In genomic region chr16:3857189-3858013, GRCh38 we compare ENCODE assay signal across 8 cellular contexts. TPM values are rescaled to one million over a fixed set of nuclear protein-coding genes. Genes with fewer than 3 reads are reported as not detected.
DNase-seq lines count a peak whose midpoint lies in the region; ATAC-seq and TF ChIP-seq lines count a peak whose summit lies in the region.

No MANE protein-coding gene starts in this region.

- H3K9ac ChIP-seq in HUES48 (ENCODE audit: low read depth, low read length) = no peak overlapping the region

- TF ChIP-seq CTCF in choroid plexus epithelial cell (conservative IDR thresholded peaks at IDR 0.05; ENCODE audit: low read depth, low read length) (no peak), nephron progenitor cell (IDR thresholded peaks at IDR 0.05) (no peak), suprapubic skin (IDR thresholded peaks at IDR 0.05) (no peak)

- H3K36me3 ChIP-seq in HUES48 (ENCODE audit: control insufficient read depth, insufficient read depth, low read length) (0 out of 2 replicates have a peak, but pooled peaks cover 3% of the 10 kb centered on the region), suprapubic skin (no peaks in the 10 kb centered on the region)

- H3K27ac Mint-ChIP-seq in nephron progenitor cell = peak overlapping the region; percentile 89

- TF ChIP-seq EP300 in suprapubic skin (IDR thresholded peaks at IDR 0.05) = no peak

- H3K9me3 Mint-ChIP-seq in nephron progenitor cell = peaks cover 6% of the 10 kb centered on the region

- H3K4me3 Mint-ChIP-seq in nephron progenitor cell = no peak overlapping the region

- H3K4me1 Mint-ChIP-seq in nephron progenitor cell = peaks cover 67% of the 10 kb centered on the region

- ATAC-seq in HG03135 (IDR thresholded peaks at IDR 0.05; ENCODE audit: unreplicated experiment) = no peak

- peaks cover 27% of the 10 kb centered on the region for H3K4me1 ChIP-seq in HUES48 (ENCODE audit: control insufficient read depth, insufficient read depth, low read length)
- H3K4me1 ChIP-seq in suprapubic skin = peaks cover 64% of the 10 kb centered on the region

- H3K27me3 Mint-ChIP-seq in nephron progenitor cell (ENCODE audit: low read depth, poor library complexity) = no peaks in the 10 kb centered on the region

- 32% methylated on average over 8 of the region's 12 CpGs for WGBS in suprapubic skin

- H3K27ac ChIP-seq in HUES48 (ENCODE audit: low read depth, low read length) (peak overlapping the region; percentile 5), suprapubic skin (no peak overlapping the region)

- peaks cover 39% of the 10 kb centered on the region for H3K36me3 Mint-ChIP-seq in nephron progenitor cell (ENCODE audit: low read depth)

- H3K9me3 ChIP-seq in HUES48 (ENCODE audit: control insufficient read depth, insufficient read depth, low read length) = no peaks in the 10 kb centered on the region
- no peaks in the 10 kb centered on the region for H3K9me3 ChIP-seq in suprapubic skin

- peak; percentile 80 for DNase-seq in GF-D8 (lab: John Stamatoyannopoulos, UW)
- DNase-seq in choroid plexus epithelial cell (ENCODE audit: low read depth) = peak; percentile 82
- no peak for DNase-seq in nephron progenitor cell
- DNase-seq in suprapubic skin (ENCODE audit: low spot score in 2 of 2) = no peak
- no peak for DNase-seq in NCI-H2196 treated with DMSO at 0.1 percent for 48 hours (lab: John Stamatoyannopoulos, UW; ENCODE audit: unreplicated experiment)
- no peak for DNase-seq in activated CD8-positive, alpha-beta memory T cell treated with anti-CD3 and anti-CD28 coated beads, Interleukin-2, amount 50 U/mL, for 48 hours

- H3K27me3 ChIP-seq in HUES48 (ENCODE audit: control insufficient read depth, insufficient read depth, low read length) (no peaks in the 10 kb centered on the region), suprapubic skin (no peaks in the 10 kb centered on the region)

- no peak for TF ChIP-seq POLR2A in suprapubic skin (IDR thresholded peaks at IDR 0.05)

- H3K4me3 ChIP-seq in HUES48 (ENCODE audit: low read depth, low read length) (no peak overlapping the region), choroid plexus epithelial cell (ENCODE audit: low read depth, low read length) (no peak overlapping the region), suprapubic skin (no peak overlapping the region)

RNA-seq across cellular contexts. Expression of gene CREBBP, which starts 23.1 kb away (rescaled TPM):
- 100 to 1,000 TPM in 3 of 4 donors, 10 to 100 TPM in 1; 76.3 to 152 (median 105) TPM for total RNA-seq in suprapubic skin

Comparison
In these comparisons a context has a peak if more than half of its experiments do, and no peak if none do; other contexts are left out.
1. DNase-seq: peak in GF-D8 (single experiment) and choroid plexus epithelial cell (single experiment); none in nephron progenitor cell (single experiment), suprapubic skin (0 of 2), NCI-H2196 treated with DMSO at 0.1 percent for 48 hours (single experiment) and activated CD8-positive, alpha-beta memory T cell treated with anti-CD3 and anti-CD28 coated beads, Interleukin-2, amount 50 U/mL, for 48 hours (single experiment).